Comparison of ENCODE assay signal across 19 cellular contexts in the genomic region with DNA sequence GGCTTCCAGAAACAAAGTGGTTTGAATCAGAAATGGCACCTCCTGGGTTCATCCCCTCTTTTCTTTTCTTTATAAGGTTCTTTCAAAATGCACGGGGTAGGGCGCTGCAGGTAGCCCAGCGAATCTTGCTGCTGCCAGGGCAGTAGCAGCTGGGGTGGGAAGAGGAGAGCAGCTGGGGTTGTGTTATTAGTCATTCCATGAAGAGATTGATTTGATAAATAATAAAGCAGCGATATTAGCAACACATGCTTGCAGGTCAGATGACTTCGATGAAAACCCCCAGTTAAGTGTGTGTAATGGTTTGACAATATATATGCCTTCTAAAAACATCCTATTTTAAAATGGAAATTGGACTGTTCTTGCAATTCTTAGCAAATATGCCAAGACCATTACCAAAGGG.
DNase-seq lines count a peak whose midpoint lies in the region; ATAC-seq and TF ChIP-seq lines count a peak whose summit lies in the region.
"Had no signal": no experiment of that assay in that cellular context is flagged by ENCODE, and none has a peak within 500 bp of the region (broad histone marks: within the 10 kb centered on the region; RNA-seq: fewer than 3 reads in every experiment).

No MANE protein-coding gene starts in this region.

- DNase-seq in NCI-H1694 (lab: John Stamatoyannopoulos, UW) (peak; percentile 95), SHP77 (lab: John Stamatoyannopoulos, UW) (peak; percentile 30 to 37), activated T-cell treated with anti-CD3 and anti-CD28 coated beads for 4 hours (no peak), left ventricle myocardium superior (no peak), GOT3 (lab: John Stamatoyannopoulos, UW) (no peak)
- DNase-seq: activated CD8-positive, alpha-beta memory T cell treated with anti-CD3 and anti-CD28 coated beads for 24 hours; activated naive CD8-positive, alpha-beta T cell treated with anti-CD3 and anti-CD28 coated beads, Interleukin-2, amount 10 ng/mL, durations not matched to agents 7 days and 5 days; erythroblast; mammary epithelial cell; naive thymus-derived CD4-positive, alpha-beta T cell; NCI-H2081 treated with DMSO at 0.1 percent for 48 hours; Right ventricle myocardium superior; stimulated activated CD4-positive, alpha-beta T cell treated with anti-CD3 and anti-CD28 coated beads, Interleukin-12 subunit alpha, Interleukin-12 subunit beta, amount 100 ng/mL, for 4 hours; T-helper 17 cell; tibial artery had no signal

- no peaks in the 10 kb centered on the region for H3K9me3 ChIP-seq in HEK293 (ENCODE audit: control insufficient read depth, insufficient read depth, low read depth, low read length)
- no peaks in the 10 kb centered on the region for H3K9me3 ChIP-seq in neural cell (ENCODE audit: low read length)
- H3K9me3 ChIP-seq: tibial artery had no signal

- no peak for TF ChIP-seq RAD21 in neural cell (conservative IDR thresholded peaks at IDR 0.05)

- H3K27ac ChIP-seq in HEK293 (ENCODE audit: extremely low read depth, low read depth, low read length) (peak overlapping the region; percentile 95), neural cell (ENCODE audit: low read length) (peak overlapping the region; percentile 77)
- H3K27ac ChIP-seq: tibial artery had no signal

- TF ChIP-seq CTCF in HEK293 (tag by site-specific recombination; IDR thresholded peaks at IDR 0.05): no peak
- TF ChIP-seq CTCF in neural cell (IDR thresholded peaks at IDR 0.05; ENCODE audit: poor library complexity, severe bottlenecking): no peak

- no peaks in the 10 kb centered on the region for H4K20me1 ChIP-seq in neural cell (ENCODE audit: insufficient read depth)

- ATAC-seq in left ventricle myocardium superior: no peak
- ATAC-seq: naive thymus-derived CD4-positive, alpha-beta T cell; stimulated activated memory B cell treated with anti-CD40 and anti-IgM and Interleukin-4, amounts not matched to agents 10 μg/mL and 1 μg/mL and 100 μg/mL, for 72 hours; T-helper 17 cell; WTC11 had no signal

- H3F3A ChIP-seq in neural cell (ENCODE audit: insufficient read depth, low read length, poor library complexity, severe bottlenecking): peaks cover 15% of the 10 kb centered on the region

- H3K4me2 ChIP-seq in neural cell (ENCODE audit: low read length): no peak overlapping the region

- TF ChIP-seq EP300 in neural cell (conservative IDR thresholded peaks at IDR 0.05; ENCODE audit: poor library complexity, severe bottlenecking): no peak

- H3K9ac ChIP-seq in neural cell (ENCODE audit: low read length): peak overlapping the region; percentile 15

- H3K4me3 ChIP-seq in HEK293 (ENCODE audit: low read depth, low read length) (no peak overlapping the region), neural cell (ENCODE audit: low read length) (peak overlapping the region; percentile 54)
- H3K4me3 ChIP-seq: tibial artery had no signal

- H3K4me1 ChIP-seq in HEK293 (ENCODE audit: control insufficient read depth, insufficient read depth, low read length): peaks cover 85% of the 10 kb centered on the region

- CTCF ChIA-PET in HEK293 (lab: Yijun Ruan, JAX): interaction anchor here (1.9 to 3.8 kb wide), 2 partner anchors 54 to 301 kb away, joined by 12 to 19 read pairs; no protein-coding TSS in a partner anchor

- H3K36me3 ChIP-seq in HEK293 (ENCODE audit: control insufficient read depth in 2 of 2, insufficient read depth in 1 of 2, low read length in 2 of 2): no peaks in the 10 kb centered on the region
- no peaks in the 10 kb centered on the region for H3K36me3 ChIP-seq in neural cell (ENCODE audit: insufficient read depth, low read length)
- H3K36me3 ChIP-seq: tibial artery had no signal

- POLR2A ChIA-PET in HEK293 (lab: Yijun Ruan, JAX): no interaction called here

- intact Hi-C loops in left ventricle myocardium superior (cut with micrococcal nuclease): no loop called here

- no peaks in the 10 kb centered on the region for H3K9me2 ChIP-seq in neural cell (ENCODE audit: insufficient read depth, low read length)

- H3K27me3 ChIP-seq in neural cell (ENCODE audit: insufficient read depth, low read depth, low read length): no peaks in the 10 kb centered on the region
- H3K27me3 ChIP-seq: tibial artery had no signal

- peaks cover 24% of the 10 kb centered on the region for H3K79me2 ChIP-seq in neural cell (replicated peaks; ENCODE audit: insufficient read depth, low read length)

- no peak overlapping the region for H2AFZ ChIP-seq in neural cell (ENCODE audit: low read depth, low read length)

TF ChIP-seq in HEK293, 187 proteins besides CTCF, POLR2A, EP300 and RAD21:
- no peak for TF ChIP-seq ZNF473 (tag by site-specific recombination; IDR thresholded peaks at IDR 0.05)
- TF ChIP-seq ZIC2 (tag by site-specific recombination; IDR thresholded peaks at IDR 0.05): 0 out of 2 replicates have a peak, but pooled peaks have one; percentile 12
- TF ChIP-seq, protein P1, sequence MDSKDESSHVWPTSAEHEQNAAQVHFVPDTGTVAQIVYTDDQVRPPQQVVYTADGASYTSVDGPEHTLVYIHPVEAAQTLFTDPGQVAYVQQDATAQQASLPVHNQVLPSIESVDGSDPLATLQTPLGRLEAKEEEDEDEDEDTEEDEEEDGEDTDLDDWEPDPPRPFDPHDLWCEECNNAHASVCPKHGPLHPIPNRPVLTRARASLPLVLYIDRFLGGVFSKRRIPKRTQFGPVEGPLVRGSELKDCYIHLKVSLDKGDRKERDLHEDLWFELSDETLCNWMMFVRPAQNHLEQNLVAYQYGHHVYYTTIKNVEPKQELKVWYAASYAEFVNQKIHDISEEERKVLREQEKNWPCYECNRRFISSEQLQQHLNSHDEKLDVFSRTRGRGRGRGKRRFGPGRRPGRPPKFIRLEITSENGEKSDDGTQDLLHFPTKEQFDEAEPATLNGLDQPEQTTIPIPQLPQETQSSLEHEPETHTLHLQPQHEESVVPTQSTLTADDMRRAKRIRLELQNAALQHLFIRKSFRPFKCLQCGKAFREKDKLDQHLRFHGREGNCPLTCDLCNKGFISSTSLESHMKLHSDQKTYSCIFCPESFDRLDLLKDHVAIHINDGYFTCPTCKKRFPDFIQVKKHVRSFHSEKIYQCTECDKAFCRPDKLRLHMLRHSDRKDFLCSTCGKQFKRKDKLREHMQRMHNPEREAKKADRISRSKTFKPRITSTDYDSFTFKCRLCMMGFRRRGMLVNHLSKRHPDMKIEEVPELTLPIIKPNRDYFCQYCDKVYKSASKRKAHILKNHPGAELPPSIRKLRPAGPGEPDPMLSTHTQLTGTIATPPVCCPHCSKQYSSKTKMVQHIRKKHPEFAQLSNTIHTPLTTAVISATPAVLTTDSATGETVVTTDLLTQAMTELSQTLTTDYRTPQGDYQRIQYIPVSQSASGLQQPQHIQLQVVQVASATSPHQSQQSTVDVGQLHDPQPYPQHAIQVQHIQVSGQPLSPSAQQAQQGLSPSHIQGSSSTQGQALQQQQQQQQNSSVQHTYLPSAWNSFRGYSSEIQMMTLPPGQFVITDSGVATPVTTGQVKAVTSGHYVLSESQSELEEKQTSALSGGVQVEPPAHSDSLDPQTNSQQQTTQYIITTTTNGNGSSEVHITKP (tag by site-specific recombination; IDR thresholded peaks at IDR 0.05): peak; percentile 69

TF ChIP-seq in neural cell, 6 proteins besides CTCF, POLR2A, EP300 and RAD21:
- TF ChIP-seq TAF1 (IDR thresholded peaks at IDR 0.05; ENCODE audit: low read depth): no peak
- no peak for TF ChIP-seq REST (IDR thresholded peaks at IDR 0.05; ENCODE audit: borderline replicate concordance)
- no peak for TF ChIP-seq EZH2 (IDR thresholded peaks at IDR 0.05; ENCODE audit: borderline replicate concordance, insufficient read depth, low read length, poor library complexity, severe bottlenecking)
- TF ChIP-seq SMC3 (conservative IDR thresholded peaks at IDR 0.05; ENCODE audit: poor library complexity): no peak
- no peak for TF ChIP-seq MXI1 (conservative IDR thresholded peaks at IDR 0.05; ENCODE audit: poor library complexity, severe bottlenecking)
- no peak for TF ChIP-seq POLR2AphosphoS5 (IDR thresholded peaks at IDR 0.05)

Comparison
In these comparisons a context has a peak if more than half of its experiments do, and no peak if none do; other contexts are left out.
1. DNase-seq: peak in NCI-H1694 (single experiment) and SHP77 (2 of 2); none in activated T-cell treated with anti-CD3 and anti-CD28 coated beads for 4 hours (single experiment), left ventricle myocardium superior (single experiment) and GOT3 (single experiment).